In the genomic region with DNA sequence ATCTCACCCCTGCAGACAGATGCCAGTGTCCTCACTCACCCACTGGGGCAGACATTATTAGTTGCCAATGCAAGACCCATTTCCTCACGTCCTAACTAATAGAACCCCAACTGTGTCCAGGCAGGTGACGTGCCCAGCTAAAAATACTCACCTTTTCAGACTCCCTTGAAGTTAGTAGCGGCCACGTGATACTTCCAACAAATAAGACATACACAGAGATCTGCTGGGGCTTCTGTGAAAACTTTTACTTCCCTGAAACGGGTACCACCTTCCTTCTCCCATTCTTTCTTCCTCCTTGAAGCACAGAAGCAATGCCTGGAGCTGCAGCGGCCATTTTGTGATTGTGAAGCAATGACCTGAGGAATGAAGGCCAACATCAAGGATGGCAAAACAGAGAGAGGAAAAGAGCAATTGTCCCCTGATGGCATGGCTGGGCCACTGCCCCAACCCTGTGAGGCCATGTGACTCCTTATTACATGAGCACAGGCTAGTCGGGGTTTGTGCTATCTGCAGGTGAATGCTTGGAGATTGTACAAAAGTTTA, we compare ENCODE assay signal across 29 cellular contexts.
DNase-seq lines count a peak whose midpoint lies in the region; ATAC-seq and TF ChIP-seq lines count a peak whose summit lies in the region.
"Had no signal": no experiment of that assay in that cellular context is flagged by ENCODE, and none has a peak within 500 bp of the region (broad histone marks: within the 10 kb centered on the region; RNA-seq: fewer than 3 reads in every experiment).

No MANE protein-coding gene starts in this region.

- TF ChIP-seq EP300 in upper lobe of left lung (IDR thresholded peaks at IDR 0.05) (no peak), tibial nerve (IDR thresholded peaks at IDR 0.05) (no peak)

- H3K27me3 ChIP-seq in Panc1 (ENCODE audit: control insufficient read depth, insufficient read depth, low read length) (no peaks in the 10 kb centered on the region), duodenal mucosa (ENCODE audit: control insufficient read depth in 1 of 2, insufficient read depth in 2 of 2, low read length in 2 of 2) (no peaks in the 10 kb centered on the region), lower lobe of right lung (ENCODE audit: low read depth) (no peaks in the 10 kb centered on the region), upper lobe of left lung (no peaks in the 10 kb centered on the region), tibial nerve (no peaks in the 10 kb centered on the region)
- H3K27me3 ChIP-seq: BE2C, foreskin keratinocyte had no signal

- WGBS in upper lobe of left lung, 2 donors = 80 to 81% methylated on average over 7 of the region's 7 CpGs
- 89 to 92% methylated on average over 7 of the region's 7 CpGs for WGBS in tibial nerve, 2 donors

- H3K9me3 ChIP-seq in Panc1 (ENCODE audit: control insufficient read depth, insufficient read depth, low read depth, low read length) (peaks cover 13% of the 10 kb centered on the region; the same call in 1 of the 2 replicates), duodenal mucosa (ENCODE audit: control insufficient read depth in 1 of 2, low read length in 2 of 2) (peaks cover 0 to 7% of the 10 kb centered on the region in 2 donors), lower lobe of right lung (peaks cover 16% of the 10 kb centered on the region), upper lobe of left lung (peaks cover 0 to 17% (median 9%) of the 10 kb centered on the region in 4 donors), tibial nerve (peaks cover 0 to 31% (median 6%) of the 10 kb centered on the region in 4 donors)
- H3K9me3 ChIP-seq: BE2C had no signal

- H3K4me1 ChIP-seq in Panc1 (ENCODE audit: control insufficient read depth, insufficient read depth, low read length) (peaks cover 33% of the 10 kb centered on the region), duodenal mucosa (ENCODE audit: control insufficient read depth in 1 of 2, insufficient read depth in 2 of 2, low read length in 2 of 2) (peaks cover 39 to 53% of the 10 kb centered on the region in 2 donors), lower lobe of right lung (no peaks in the 10 kb centered on the region), upper lobe of left lung (peaks cover 0 to 5% (median 2%) of the 10 kb centered on the region in 4 donors), tibial nerve (no peaks in the 10 kb centered on the region)
- H3K4me1 ChIP-seq: BE2C, esophagus muscularis mucosa, heart left ventricle had no signal

- H3K36me3 ChIP-seq in Panc1 (ENCODE audit: control insufficient read depth, insufficient read depth, low read length) = no peaks in the 10 kb centered on the region
- H3K36me3 ChIP-seq in duodenal mucosa (ENCODE audit: control insufficient read depth in 1 of 2, insufficient read depth in 2 of 2, low read length in 2 of 2) = no peaks in the 10 kb centered on the region
- no peaks in the 10 kb centered on the region for H3K36me3 ChIP-seq in lower lobe of right lung
- H3K36me3 ChIP-seq in upper lobe of left lung = no peaks in the 10 kb centered on the region
- no peaks in the 10 kb centered on the region for H3K36me3 ChIP-seq in tibial nerve
- H3K36me3 ChIP-seq: BE2C, esophagus muscularis mucosa, heart left ventricle, WERI-Rb-1 had no signal

- POLR2A ChIA-PET in Panc1 (lab: Charles Lee) = no interaction called here

- TF ChIP-seq POLR2A in upper lobe of left lung (IDR thresholded peaks at IDR 0.05) (no peak), tibial nerve (IDR thresholded peaks at IDR 0.05) (no peak)

- H3K9ac ChIP-seq in duodenal mucosa (ENCODE audit: low read depth in 1 of 2, low read length in 2 of 2) = peak overlapping the region in 1 of 2 donors; percentile 4

- CTCF ChIA-PET in Panc1 (lab: Charles Lee) = interaction anchor here (0.6 kb wide), 2 partner anchors 94 to 461 kb away, joined by 3 read pairs; no protein-coding TSS in a partner anchor

- no TSS peak for BruUV-seq in Panc1 (replicated peaks; lab: Mats Ljungman, UMichigan)

- in situ Hi-C loops in Panc1 (cut with HindIII; ENCODE audit: low pct_unique_long_range_greater_than_20kb, low sequenced_read_pairs) = no loop called here

- TF ChIP-seq CTCF in Panc1 (IDR thresholded peaks at IDR 0.05) (no peak), lower lobe of right lung (IDR thresholded peaks at IDR 0.05) (no peak), upper lobe of left lung (IDR thresholded peaks at IDR 0.05) (no peak), tibial nerve (IDR thresholded peaks at IDR 0.05) (no peak)

- intact Hi-C loops in Panc1 (cut with micrococcal nuclease; ENCODE audit: unreplicated experiment) = loop anchor here (10.0 kb wide), 1 partner anchor 58 kb away; no protein-coding TSS in a partner anchor
- intact Hi-C loops in lower lobe of right lung (cut with DNase I) = no loop called here

- H3K27ac ChIP-seq in Panc1 (ENCODE audit: low read length) = peak overlapping the region; percentile 82
- peak overlapping the region; percentile 45 for H3K27ac ChIP-seq in duodenal mucosa (ENCODE audit: low read depth, low read length)
- peak overlapping the region; percentile 31 for H3K27ac ChIP-seq in lower lobe of right lung
- H3K27ac ChIP-seq in upper lobe of left lung = peak overlapping the region; percentile 32 to 70 (median 56)
- H3K27ac ChIP-seq in tibial nerve = no peak overlapping the region
- H3K27ac ChIP-seq: esophagus muscularis mucosa, heart left ventricle, HL-60, WERI-Rb-1 had no signal

- ATAC-seq in Panc1 (no peak), lower lobe of right lung (no peak), upper lobe of left lung (ENCODE audit: low FRiP score in 2 of 2) (no peak), HG03095 (IDR thresholded peaks at IDR 0.05; ENCODE audit: unreplicated experiment) (no peak)
- ATAC-seq: stimulated activated effector memory CD8-positive, alpha-beta T cell treated with anti-CD3 and anti-CD28 coated beads, Interleukin-12 subunit alpha, Interleukin-12 subunit beta, amount 100 ng/mL, for 72 hours had no signal

- no peak overlapping the region for H3K4me3 ChIP-seq in Panc1 (ENCODE audit: low read depth in 2 of 2, low read length in 2 of 2)
- peak overlapping the region in 1 of 2 donors; percentile 16 for H3K4me3 ChIP-seq in duodenal mucosa (ENCODE audit: low read depth in 1 of 2, low read length in 2 of 2)
- no peak overlapping the region for H3K4me3 ChIP-seq in lower lobe of right lung
- no peak overlapping the region for H3K4me3 ChIP-seq in upper lobe of left lung
- no peak overlapping the region for H3K4me3 ChIP-seq in tibial nerve
- H3K4me3 ChIP-seq: esophagus muscularis mucosa, heart left ventricle, lung, mucosa of descending colon had no signal

- no peak for DNase-seq in Panc1 (ENCODE audit: low read depth, low spot score)
- DNase-seq in lower lobe of right lung = no peak
- no peak for DNase-seq in upper lobe of left lung
- no peak for DNase-seq in DMS53 treated with DMSO at 0.1 percent for 48 hours (lab: John Stamatoyannopoulos, UW; ENCODE audit: unreplicated experiment)
- no peak for DNase-seq in tibial nerve (ENCODE audit: low spot score in 2 of 2)
- DNase-seq: activated CD4-positive, alpha-beta T cell treated with anti-CD3 and anti-CD28 coated beads, Interleukin-2, amount 10 ng/mL, durations not matched to agents 24 days and 14 days; activated naive CD4-positive, alpha-beta T cell treated with anti-CD3 and anti-CD28 coated beads for 36 hours; BE2C; CD8-positive, alpha-beta memory T cell; central memory CD4-positive, alpha-beta T cell; EL; foreskin keratinocyte; H9; heart left ventricle; NCI-H1417 treated with DMSO at 0.1 percent for 48 hours; NCI-H2081; NCI-H526; stimulated activated CD4-positive, alpha-beta T cell treated with anti-CD3 and anti-CD28 coated beads, Interleukin-15, amount 100 ng/mL, for 24 hours; stimulated activated CD4-positive, alpha-beta T cell treated with anti-CD3 and anti-CD28 coated beads, Interleukin-4, amount 100 ng/mL, for 4 hours; SW 1271; T-helper 9 cell; WERI-Rb-1 had no signal

Comparison
In these comparisons a context has a peak if more than half of its experiments do, and no peak if none do; other contexts are left out.
1. H3K27ac ChIP-seq: peak in Panc1 (single experiment), duodenal mucosa (single experiment), lower lobe of right lung (single experiment) and upper lobe of left lung (4 of 4); none in tibial nerve (0 of 4).